ENCODE assay signal across 10 cellular contexts in genomic region chr19:2047076-2047448, GRCh38. TPM values are rescaled to one million over a fixed set of nuclear protein-coding genes. Genes with fewer than 3 reads are reported as not detected.
A peak's percentile ranks its signal among the peaks of the same experiment; 100 is the strongest.
DNase-seq lines count a peak whose midpoint lies in the region; ATAC-seq, FAIRE-seq and TF ChIP-seq lines count a peak whose summit lies in the region.
"Had no signal": no experiment of that assay in that cellular context is flagged by ENCODE, and none has a peak within 500 bp of the region (broad histone marks: within the 10 kb centered on the region; RNA-seq: fewer than 3 reads in every experiment).

No MANE protein-coding gene starts in this region.

- DNase-seq in activated T-cell treated with anti-CD3 and anti-CD28 coated beads, Interleukin-2, amount 50 U/mL, for 24 hours = no peak
- DNase-seq in activated T-cell treated with anti-CD3 and anti-CD28 coated beads, Interleukin-2, amount 50 U/mL, for 1 hour = no peak
- DNase-seq in astrocyte (ENCODE audit: low read depth) (no peak), memory B cell (ENCODE audit: low spot score in 2 of 2) (peak; percentile 29 to 43), upper lobe of left lung (no peak), GF-D8 (lab: John Stamatoyannopoulos, UW) (no peak)
- no peak for DNase-seq in activated CD8-positive, alpha-beta memory T cell treated with anti-CD3 and anti-CD28 coated beads, Interleukin-2, amount 50 U/mL, for 48 hours
- no peak for DNase-seq in stimulated activated CD4-positive, alpha-beta T cell treated with anti-CD3 and anti-CD28 coated beads, Interleukin-4, amount 100 ng/mL, for 1 hour

- H3K4me3 ChIP-seq in astrocyte (ENCODE audit: insufficient read depth, low read depth, low read length) (no peak overlapping the region), upper lobe of left lung (peak overlapping the region in 1 of 4 donors; percentile 100)

- H2AFZ ChIP-seq in astrocyte (ENCODE audit: low read depth, low read length) = no peak overlapping the region

- peaks cover 61% of the 10 kb centered on the region for H3K79me2 ChIP-seq in astrocyte (ENCODE audit: insufficient read depth, low read length)

- H3K36me3 ChIP-seq in astrocyte (ENCODE audit: insufficient read depth, low read length) = no peaks in the 10 kb centered on the region
- H3K36me3 ChIP-seq in upper lobe of left lung = peaks cover 15 to 72% (median 45%) of the 10 kb centered on the region in 4 donors

- no peaks in the 10 kb centered on the region for H3K9me3 Mint-ChIP-seq in activated T-cell treated with anti-CD3 and anti-CD28 coated beads, Interleukin-2, amount 50 U/mL, for 24 hours
- H3K9me3 Mint-ChIP-seq in astrocyte (ENCODE audit: unreplicated experiment) (no peaks in the 10 kb centered on the region), memory B cell (no peaks in the 10 kb centered on the region)
- H3K9me3 Mint-ChIP-seq: activated T-helper 2 cell treated with anti-CD3 and anti-CD28 coated beads, Interferon-gamma antibody, Interleukin-2, Interleukin-4, amounts not matched to agents 10 μg/mL and 5 μg/mL and 100 μg/mL, durations not matched to agents 14 hours and 24 hours and 36 hours had no signal

- no peak overlapping the region for H3K4me3 Mint-ChIP-seq in activated T-cell treated with anti-CD3 and anti-CD28 coated beads, Interleukin-2, amount 50 U/mL, for 24 hours
- peak overlapping the region; percentile 54 for H3K4me3 Mint-ChIP-seq in astrocyte (ENCODE audit: unreplicated experiment)
- H3K4me3 Mint-ChIP-seq in memory B cell = peak overlapping the region; percentile 52

- H3K27ac ChIP-seq in astrocyte (ENCODE audit: low read depth, low read length) = no peak overlapping the region
- H3K27ac ChIP-seq in upper lobe of left lung = peak overlapping the region; percentile 95 to 100 (median 98)

- peaks cover 55% of the 10 kb centered on the region for H3K36me3 Mint-ChIP-seq in activated T-cell treated with anti-CD3 and anti-CD28 coated beads, Interleukin-2, amount 50 U/mL, for 24 hours (ENCODE audit: low read depth)
- H3K36me3 Mint-ChIP-seq in astrocyte (ENCODE audit: low read depth, unreplicated experiment) (peaks cover 3% of the 10 kb centered on the region), memory B cell (peaks cover 13% of the 10 kb centered on the region)

- no peak for FAIRE-seq in astrocyte (lab: Jason Lieb, UNC)

- H3K4me1 ChIP-seq in astrocyte (ENCODE audit: insufficient read depth, low read length) (peaks cover 35% of the 10 kb centered on the region), upper lobe of left lung (peaks cover 81 to 85% (median 83%) of the 10 kb centered on the region in 4 donors)

- H3K9me3 ChIP-seq in astrocyte (ENCODE audit: insufficient read depth, low read depth, low read length) (no peaks in the 10 kb centered on the region), upper lobe of left lung (no peaks in the 10 kb centered on the region)

- H3K9ac ChIP-seq in astrocyte (ENCODE audit: low read length) = peak overlapping the region; percentile 12

- H3K4me2 ChIP-seq in astrocyte (ENCODE audit: low read length) = peak overlapping the region; percentile 39

- TF ChIP-seq CTCF in astrocyte (IDR thresholded peaks at IDR 0.05; ENCODE audit: insufficient read depth, low read depth, low read length) (no peak), upper lobe of left lung (IDR thresholded peaks at IDR 0.05) (no peak)

- peaks cover 56% of the 10 kb centered on the region for H3K4me1 Mint-ChIP-seq in activated T-cell treated with anti-CD3 and anti-CD28 coated beads, Interleukin-2, amount 50 U/mL, for 24 hours (ENCODE audit: low read depth)
- H3K4me1 Mint-ChIP-seq in astrocyte (ENCODE audit: low read depth, unreplicated experiment) (peaks cover 10% of the 10 kb centered on the region), memory B cell (peaks cover 33% of the 10 kb centered on the region)

- H3K27me3 ChIP-seq in astrocyte (ENCODE audit: insufficient read depth, low read length) (no peaks in the 10 kb centered on the region), upper lobe of left lung (no peaks in the 10 kb centered on the region)

- no peak for TF ChIP-seq POLR2A in upper lobe of left lung (IDR thresholded peaks at IDR 0.05)

- no peaks in the 10 kb centered on the region for H3K27me3 Mint-ChIP-seq in activated T-cell treated with anti-CD3 and anti-CD28 coated beads, Interleukin-2, amount 50 U/mL, for 24 hours
- H3K27me3 Mint-ChIP-seq in astrocyte (ENCODE audit: low read depth, unreplicated experiment) (no peaks in the 10 kb centered on the region), memory B cell (no peaks in the 10 kb centered on the region)
- H3K27me3 Mint-ChIP-seq: progenitor cell of endocrine pancreas had no signal

- WGBS in upper lobe of left lung, 2 donors = 79% methylated on average over 6 of the region's 6 CpGs; no CpG with 5 or more reads in 1 of the 2 donors

- no peak for TF ChIP-seq EP300 in upper lobe of left lung (IDR thresholded peaks at IDR 0.05)

- peak overlapping the region; percentile 77 for H3K27ac Mint-ChIP-seq in activated T-cell treated with anti-CD3 and anti-CD28 coated beads, Interleukin-2, amount 50 U/mL, for 24 hours
- peak overlapping the region; percentile 7 for H3K27ac Mint-ChIP-seq in astrocyte (ENCODE audit: unreplicated experiment)
- peak overlapping the region; percentile 98 for H3K27ac Mint-ChIP-seq in memory B cell
- H3K27ac Mint-ChIP-seq: activated T-helper 2 cell treated with anti-CD3 and anti-CD28 coated beads, Interferon-gamma antibody, Interleukin-2, Interleukin-4, amounts not matched to agents 10 μg/mL and 5 μg/mL and 100 μg/mL, durations not matched to agents 14 hours and 24 hours and 36 hours; progenitor cell of endocrine pancreas had no signal

- peaks cover 60% of the 10 kb centered on the region for H4K20me1 ChIP-seq in astrocyte (ENCODE audit: insufficient read depth, low read length)

- ATAC-seq in memory B cell (ENCODE audit: low read depth) (no peak), upper lobe of left lung (ENCODE audit: low FRiP score in 2 of 2) (no peak)

RNA-seq across cellular contexts. Expression of gene MKNK2, which starts 4.0 kb away (rescaled TPM):
- total RNA-seq in astrocyte (123 and 146 TPM in 2 replicates), upper lobe of left lung (100 to 1,000 TPM; 200 to 397 (median 264) TPM)

RNA-seq across cellular contexts. Expression of gene BTBD2, which starts 31.5 kb away (rescaled TPM):
- total RNA-seq in astrocyte (49.5 and 53.7 TPM in 2 replicates), upper lobe of left lung (10 to 100 TPM; 49.0 to 87.3 (median 69.8) TPM)

RNA-seq across cellular contexts. Expression of gene MOB3A, which starts 49.1 kb away (rescaled TPM):
- total RNA-seq in astrocyte (45.3 and 47.2 TPM in 2 replicates), upper lobe of left lung (100 to 1,000 TPM in 1 of 6 donors, 10 to 100 TPM in 5; 35.4 to 107 (median 60.7) TPM)

RNA-seq across cellular contexts. Expression of gene IZUMO4, which starts 49.7 kb away (rescaled TPM):
- total RNA-seq in astrocyte (5.6 and 5.8 TPM in 2 replicates), upper lobe of left lung (10 to 100 TPM in 2 of 6 donors, 1 to 10 TPM in 3, under 1 TPM in 1; 0.59 to 61.8 (median 6.4) TPM)

Comparison
In these comparisons a context has a peak if more than half of its experiments do, and no peak if none do; other contexts are left out.
1. DNase-seq: peak in memory B cell (2 of 2); none in activated T-cell treated with anti-CD3 and anti-CD28 coated beads, Interleukin-2, amount 50 U/mL, for 24 hours (single experiment), activated T-cell treated with anti-CD3 and anti-CD28 coated beads, Interleukin-2, amount 50 U/mL, for 1 hour (single experiment), astrocyte (single experiment), upper lobe of left lung (0 of 2), activated CD8-positive, alpha-beta memory T cell treated with anti-CD3 and anti-CD28 coated beads, Interleukin-2, amount 50 U/mL, for 48 hours (single experiment), GF-D8 (single experiment) and stimulated activated CD4-positive, alpha-beta T cell treated with anti-CD3 and anti-CD28 coated beads, Interleukin-4, amount 100 ng/mL, for 1 hour (single experiment).
2. H3K27ac Mint-ChIP-seq: peak in every context shown above with its lines; median percentile 98 in memory B cell; 77 in activated T-cell treated with anti-CD3 and anti-CD28 coated beads, Interleukin-2, amount 50 U/mL, for 24 hours; 7 in astrocyte.